In the genomic region with DNA sequence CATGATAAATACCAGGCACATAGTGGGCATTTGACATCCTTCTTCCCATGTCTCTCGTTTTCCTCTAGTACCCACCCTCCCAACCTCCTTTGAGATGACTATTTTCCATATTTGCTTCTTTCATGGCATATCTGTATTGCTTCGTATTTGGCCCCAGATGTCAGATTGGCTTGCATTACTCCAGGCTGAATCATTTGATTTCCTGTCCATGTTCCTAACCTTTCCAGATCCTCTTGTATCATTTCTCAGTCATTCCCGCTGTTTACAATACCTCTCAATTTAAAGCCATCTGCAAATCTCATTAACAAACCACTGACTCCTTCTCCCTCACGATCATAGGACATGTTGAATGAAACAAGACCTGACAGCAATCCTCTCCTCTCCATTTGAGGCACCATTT, we compare ENCODE assay signal across 21 cellular contexts. TPM values are rescaled to one million over a fixed set of nuclear protein-coding genes. Genes with fewer than 3 reads are reported as not detected.
A peak's percentile ranks its signal among the peaks of the same experiment; 100 is the strongest.
DNase-seq lines count a peak whose midpoint lies in the region; TF ChIP-seq lines count a peak whose summit lies in the region.
"Had no signal": no experiment of that assay in that cellular context is flagged by ENCODE, and none has a peak within 500 bp of the region (broad histone marks: within the 10 kb centered on the region; RNA-seq: fewer than 3 reads in every experiment).

No MANE protein-coding gene starts in this region.

- H3K4me1 ChIP-seq in adipocyte (ENCODE audit: control insufficient read depth, insufficient read depth, low read length): peaks cover 26% of the 10 kb centered on the region
- no peaks in the 10 kb centered on the region for H3K4me1 ChIP-seq in ovary (ENCODE audit: insufficient read depth)
- H3K4me1 ChIP-seq: stomach had no signal

- no peaks in the 10 kb centered on the region for H3K9me3 Mint-ChIP-seq in HFFc6
- H3K9me3 Mint-ChIP-seq: activated CD4-positive, alpha-beta memory T cell treated with anti-CD3 and anti-CD28 coated beads for 36 hours; activated T-cell treated with anti-CD3 and anti-CD28 coated beads, Interleukin-2, amount 50 U/mL, for 4 hours; T-cell had no signal

- H3K27me3 ChIP-seq in adipocyte (replicated peaks; ENCODE audit: control insufficient read depth, insufficient read depth, low read length) (no peaks in the 10 kb centered on the region), ovary (no peaks in the 10 kb centered on the region)
- H3K27me3 ChIP-seq: heart left ventricle had no signal

- no peak overlapping the region for H3K9ac ChIP-seq in adipocyte (ENCODE audit: low read length)

- DNase-seq in AG08395 (ENCODE audit: low spot score) (peak; percentile 42), HFFc6 (peak; percentile 26), adipocyte (ENCODE audit: low read depth) (peak; percentile 42), fibroblast of pulmonary artery (ENCODE audit: low read depth) (peak; percentile 59), germinal center (ENCODE audit: low spot score) (no peak), cerebellar cortex (ENCODE audit: low spot score) (no peak), ovary (no peak), activated gamma-delta T cell treated with Interleukin-2 at 50 U/mL for 16 hours (no peak)
- DNase-seq: ACHN; activated CD4-positive, alpha-beta memory T cell treated with anti-CD3 and anti-CD28 coated beads for 36 hours; activated T-cell treated with anti-CD3 and anti-CD28 coated beads, Interleukin-2, amount 50 U/mL, for 4 hours; central memory CD4-positive, alpha-beta T cell; heart left ventricle; islet precursor cell; mesendoderm; NCI-H2081; NCI-H526 treated with DMSO at 0.1 percent for 48 hours; stomach; T-cell had no signal

- TF ChIP-seq POLR2A in ovary (IDR thresholded peaks at IDR 0.05): no peak

- WGBS in ovary, 3 donors: 72 to 82% (median 73%) methylated on average over 4 of the region's 4 CpGs

- H3K27ac Mint-ChIP-seq in HFFc6: no peak overlapping the region
- H3K27ac Mint-ChIP-seq: activated CD4-positive, alpha-beta memory T cell treated with anti-CD3 and anti-CD28 coated beads for 36 hours; activated naive CD8-positive, alpha-beta T cell; T-cell had no signal

- no peak for TF ChIP-seq CTCF in HFFc6 (IDR thresholded peaks at IDR 0.05)
- no peak for TF ChIP-seq CTCF in fibroblast of pulmonary artery (IDR thresholded peaks at IDR 0.05; ENCODE audit: low read length, missing control alignments)
- no peak for TF ChIP-seq CTCF in ovary (IDR thresholded peaks at IDR 0.05)

- peaks cover 2% of the 10 kb centered on the region for H3K27me3 Mint-ChIP-seq in HFFc6 (ENCODE audit: insufficient read depth)
- H3K27me3 Mint-ChIP-seq: activated naive CD8-positive, alpha-beta T cell had no signal

- H3K4me3 ChIP-seq in adipocyte (ENCODE audit: low read length) (no peak overlapping the region), fibroblast of pulmonary artery (replicated peaks; ENCODE audit: low read depth, low read length) (no peak overlapping the region), ovary (no peak overlapping the region)
- H3K4me3 ChIP-seq: heart left ventricle, stomach had no signal

- H3K36me3 ChIP-seq in adipocyte (ENCODE audit: control insufficient read depth, insufficient read depth, low read length, severe bottlenecking) (no peaks in the 10 kb centered on the region), ovary (no peaks in the 10 kb centered on the region)

- H3K4me1 Mint-ChIP-seq in HFFc6 (ENCODE audit: low read depth): peaks cover 35% of the 10 kb centered on the region
- H3K4me1 Mint-ChIP-seq: T-cell had no signal

- H3K36me3 Mint-ChIP-seq in HFFc6 (ENCODE audit: low read depth): peaks cover 10% of the 10 kb centered on the region

- TF ChIP-seq EP300 in ovary (IDR thresholded peaks at IDR 0.05): no peak

- intact Hi-C loops in ovary (cut with DNase I): no loop called here

- no peaks in the 10 kb centered on the region for H3K9me3 ChIP-seq in adipocyte (ENCODE audit: control insufficient read depth, low read length)
- no peaks in the 10 kb centered on the region for H3K9me3 ChIP-seq in ovary
- H3K9me3 ChIP-seq: heart left ventricle, stomach had no signal

- no peak overlapping the region for H3K27ac ChIP-seq in ovary
- H3K27ac ChIP-seq: stomach, VCaP had no signal

- H3K4me3 Mint-ChIP-seq in HFFc6: no peak overlapping the region
- H3K4me3 Mint-ChIP-seq: activated CD4-positive, alpha-beta memory T cell treated with anti-CD3 and anti-CD28 coated beads for 36 hours; activated naive CD8-positive, alpha-beta T cell; activated T-cell treated with anti-CD3 and anti-CD28 coated beads, Interleukin-2, amount 50 U/mL, for 4 hours; T-cell had no signal

RNA-seq across cellular contexts. Expression of a gene that starts 19.9 kb away (rescaled TPM):
- 10 to 100 TPM; 10.2 to 13.5 (median 12.8) TPM for total RNA-seq in HFFc6 (2021; fragmentation: NEBNext Ultra II Directional; extraction: Animal tissue kit (Norgen Biotek cat#: 25700))
- total RNA-seq in ovary: 10 to 100 TPM; 11.9 to 24.3 (median 17.4) TPM
- 10 to 100 TPM in 1 of 2 donors, 1 to 10 TPM in 1; 8.2 to 11.6 TPM for polyA plus RNA-seq in ovary

Comparison
In these comparisons a context has a peak if more than half of its experiments do, and no peak if none do; other contexts are left out.
1. DNase-seq: peak in AG08395 (single experiment), HFFc6 (single experiment), adipocyte (single experiment) and fibroblast of pulmonary artery (single experiment); none in germinal center (single experiment), cerebellar cortex (single experiment), ovary (0 of 5) and activated gamma-delta T cell treated with Interleukin-2 at 50 U/mL for 16 hours (single experiment).